In genomic region chr2:177551356-177551755, GRCh38 we compare ENCODE assay signal across 8 cellular contexts.
A peak's percentile ranks its signal among the peaks of the same experiment; 100 is the strongest.
DNase-seq lines count a peak whose midpoint lies in the region; ATAC-seq, FAIRE-seq and TF ChIP-seq lines count a peak whose summit lies in the region.
"Not testable (repeated sequence)": the region's sequence is repeated elsewhere in the genome, so short reads cannot be mapped to it uniquely, and the experiment has no call there.

No MANE protein-coding gene starts in this region.

- dilution Hi-C loops in mammary epithelial cell (cut with HindIII; ENCODE audit: low sequenced_read_pairs); endothelial cell of umbilical vein (cut with MboI; ENCODE audit: extremely low pct_ligation_motif_present, low sequenced_read_pairs): not testable (repeated sequence)

- not testable (repeated sequence) for H3K79me2 ChIP-seq in mammary epithelial cell (ENCODE audit: insufficient read depth, low read length); endothelial cell of umbilical vein (ENCODE audit: control insufficient read depth, insufficient read depth, low read length)

- H4K20me1 ChIP-seq in mammary epithelial cell (ENCODE audit: insufficient read depth, low read length); endothelial cell of umbilical vein (replicated peaks; ENCODE audit: control insufficient read depth, extremely low read depth, insufficient read depth, low read length): not testable (repeated sequence)

- not testable (repeated sequence) for H3K9me3 ChIP-seq in CD4-positive, CD25-positive, alpha-beta regulatory T cell (ENCODE audit: control insufficient read depth in 2 of 2, low read length in 2 of 2); mammary epithelial cell (replicated peaks; ENCODE audit: insufficient read depth, low read length); endothelial cell of umbilical vein (replicated peaks; ENCODE audit: control insufficient read depth, insufficient read depth, low read length)

- not testable (repeated sequence) for H3K36me3 Mint-ChIP-seq in CD4-positive, CD25-positive, alpha-beta regulatory T cell; T-helper 1 cell treated with Interleukin-12 subunit alpha and Interleukin-12 subunit beta and Interleukin-4 antibody, amounts not matched to agents 30 μg/mL and 1 μg/mL, for 36 hours (ENCODE audit: low read depth); activated T-cell treated with anti-CD3 and anti-CD28 coated beads, Interleukin-2, amount 50 U/mL, for 4 hours (ENCODE audit: insufficient read depth); naive B cell

- not testable (repeated sequence) for TF ChIP-seq CTCF in mammary epithelial cell (conservative IDR thresholded peaks at IDR 0.05 in 1 of 2, IDR thresholded peaks at IDR 0.05 in 1 of 2; ENCODE audit: extremely low read depth in 1 of 2, insufficient read depth in 1 of 2, low read depth in 1 of 2, low read length in 2 of 2); endothelial cell of umbilical vein (IDR thresholded peaks at IDR 0.05; ENCODE audit: extremely low read depth in 1 of 2, insufficient read depth in 1 of 2, low read depth in 1 of 2, low read length in 2 of 2)

- not testable (repeated sequence) for ATAC-seq in CD4-positive, CD25-positive, alpha-beta regulatory T cell (ENCODE audit: low read depth in 2 of 2); activated T-cell treated with anti-CD3 and anti-CD28 coated beads, Interleukin-2, amount 50 U/mL, for 4 hours; naive B cell (ENCODE audit: low read depth in 2 of 2)

- 93% methylated on average over 4 of the region's 4 CpGs for WGBS in mammary epithelial cell (ENCODE audit: low coverage, missing lambda C conversion rate)

- H3K9ac ChIP-seq in mammary epithelial cell (ENCODE audit: insufficient read depth, low read length), result not testable (repeated sequence)
- peak overlapping the region; percentile 18 for H3K9ac ChIP-seq in endothelial cell of umbilical vein (replicated peaks; ENCODE audit: extremely low read depth, insufficient read depth, low read length)

- not testable (repeated sequence) for H3K4me1 ChIP-seq in CD4-positive, CD25-positive, alpha-beta regulatory T cell (ENCODE audit: control insufficient read depth, insufficient read depth, low read length, poor library complexity, severe bottlenecking); mammary epithelial cell (ENCODE audit: insufficient read depth, low read length)
- peaks cover 43% of the 10 kb centered on the region for H3K4me1 ChIP-seq in endothelial cell of umbilical vein (ENCODE audit: control insufficient read depth, extremely low read depth, insufficient read depth, low read length)

- not testable (repeated sequence) for H3K4me2 ChIP-seq in mammary epithelial cell (ENCODE audit: insufficient read depth, low read depth, low read length); endothelial cell of umbilical vein (ENCODE audit: insufficient read depth, low read length)

- not testable (repeated sequence) for DNase-seq in CD4-positive, CD25-positive, alpha-beta regulatory T cell; H54 (ENCODE audit: insufficient read length, low spot score); activated T-cell treated with anti-CD3 and anti-CD28 coated beads, Interleukin-2, amount 50 U/mL, for 4 hours; mammary epithelial cell; naive B cell
- DNase-seq in endothelial cell of umbilical vein (ENCODE audit: low read depth, low spot score) (peak; percentile 36), pulmonary artery endothelial cell (ENCODE audit: low read depth, low spot score) (peak; percentile 60)

- BruUV-seq in mammary epithelial cell (replicated peaks; lab: Mats Ljungman, UMichigan), result TSS peak; percentile 24
- not testable (repeated sequence) for BruUV-seq in endothelial cell of umbilical vein (replicated peaks; lab: Mats Ljungman, UMichigan)

- not testable (repeated sequence) for H3K27me3 ChIP-seq in CD4-positive, CD25-positive, alpha-beta regulatory T cell (ENCODE audit: control insufficient read depth, insufficient read depth, low read length); mammary epithelial cell (ENCODE audit: insufficient read depth, low read length); endothelial cell of umbilical vein (ENCODE audit: control insufficient read depth in 2 of 2, insufficient read depth in 2 of 2, low read length in 2 of 2)

- not testable (repeated sequence) for H3K9me3 Mint-ChIP-seq in CD4-positive, CD25-positive, alpha-beta regulatory T cell; T-helper 1 cell treated with Interleukin-12 subunit alpha and Interleukin-12 subunit beta and Interleukin-4 antibody, amounts not matched to agents 30 μg/mL and 1 μg/mL, for 36 hours; activated T-cell treated with anti-CD3 and anti-CD28 coated beads, Interleukin-2, amount 50 U/mL, for 4 hours; naive B cell

- not testable (repeated sequence) for TF ChIP-seq POLR2A in H54 (IDR thresholded peaks at IDR 0.05; ENCODE audit: low read depth, low read length); endothelial cell of umbilical vein (IDR thresholded peaks at IDR 0.05; ENCODE audit: low read depth, low read length)

- POLR2A ChIA-PET in endothelial cell of umbilical vein (lab: Charles Lee), result not testable (repeated sequence)

- not testable (repeated sequence) for H3K27ac ChIP-seq in CD4-positive, CD25-positive, alpha-beta regulatory T cell (ENCODE audit: insufficient read depth, low read length, poor library complexity, severe bottlenecking); mammary epithelial cell (ENCODE audit: insufficient read depth, low read depth, low read length)
- peak overlapping the region; percentile 91 for H3K27ac ChIP-seq in endothelial cell of umbilical vein (ENCODE audit: insufficient read depth, low read depth, low read length)

- H3K9me1 ChIP-seq in endothelial cell of umbilical vein (replicated peaks; ENCODE audit: control insufficient read depth, extremely low read depth, insufficient read depth, low read length), result not testable (repeated sequence)

- peak overlapping the region in 2 of 3 donors; percentile 51 to 83 for H3K27ac Mint-ChIP-seq in CD4-positive, CD25-positive, alpha-beta regulatory T cell
- H3K27ac Mint-ChIP-seq in T-helper 1 cell treated with Interleukin-12 subunit alpha and Interleukin-12 subunit beta and Interleukin-4 antibody, amounts not matched to agents 30 μg/mL and 1 μg/mL, for 36 hours, result peak overlapping the region; percentile 41
- H3K27ac Mint-ChIP-seq in naive B cell, result peak overlapping the region in 4 of 6 donors; percentile 79 to 100 (median 82)

- intact Hi-C loops in mammary epithelial cell (cut with micrococcal nuclease) (loop anchor here (5.0 kb wide), 2 partner anchors 51 to 379 kb away; no protein-coding TSS in a partner anchor), endothelial cell of umbilical vein (cut with micrococcal nuclease) (loop anchor here (5.0 to 10.0 kb wide), 4 partner anchors 171 to 387 kb away; no protein-coding TSS in a partner anchor)

- H3K36me3 ChIP-seq in CD4-positive, CD25-positive, alpha-beta regulatory T cell (ENCODE audit: control insufficient read depth, insufficient read depth, low read length); mammary epithelial cell (ENCODE audit: insufficient read depth, low read length); endothelial cell of umbilical vein (ENCODE audit: control insufficient read depth in 2 of 2, extremely low read depth in 1 of 2, insufficient read depth in 2 of 2, low read length in 2 of 2): not testable (repeated sequence)

- peak overlapping the region; percentile 63 to 92 (median 74) for H3K4me3 Mint-ChIP-seq in CD4-positive, CD25-positive, alpha-beta regulatory T cell
- not testable (repeated sequence) for H3K4me3 Mint-ChIP-seq in T-helper 1 cell treated with Interleukin-12 subunit alpha and Interleukin-12 subunit beta and Interleukin-4 antibody, amounts not matched to agents 30 μg/mL and 1 μg/mL, for 36 hours
- peak overlapping the region; percentile 12 for H3K4me3 Mint-ChIP-seq in activated T-cell treated with anti-CD3 and anti-CD28 coated beads, Interleukin-2, amount 50 U/mL, for 4 hours
- peak overlapping the region; percentile 17 to 98 (median 52) for H3K4me3 Mint-ChIP-seq in naive B cell

- FAIRE-seq in H54 (lab: Jason Lieb, UNC) (peak; percentile 65), endothelial cell of umbilical vein (lab: Jason Lieb, UNC) (peak; percentile 89)

- CTCF ChIA-PET in mammary epithelial cell (lab: Charles Lee; ENCODE audit: low non-redundant PET) (interaction anchor here (0.6 kb wide), 1 partner anchor 292 kb away, joined by 3 read pairs; no protein-coding TSS in a partner anchor), endothelial cell of umbilical vein (lab: Charles Lee) (interaction anchor here (1.3 kb wide), 1 partner anchor 53 kb away, joined by 4 read pairs; no protein-coding TSS in a partner anchor)

- in situ Hi-C loops in mammary epithelial cell (cut with MboI; ENCODE audit: low sequenced_read_pairs in 2 of 2), result not testable (repeated sequence)

- H3K27me3 Mint-ChIP-seq in CD4-positive, CD25-positive, alpha-beta regulatory T cell; T-helper 1 cell treated with Interleukin-12 subunit alpha and Interleukin-12 subunit beta and Interleukin-4 antibody, amounts not matched to agents 30 μg/mL and 1 μg/mL, for 36 hours (ENCODE audit: low read depth); activated T-cell treated with anti-CD3 and anti-CD28 coated beads, Interleukin-2, amount 50 U/mL, for 4 hours (ENCODE audit: low read depth); naive B cell: not testable (repeated sequence)

- H3K4me3 ChIP-seq in CD4-positive, CD25-positive, alpha-beta regulatory T cell (ENCODE audit: low read depth, low read length); mammary epithelial cell (replicated peaks in 1 of 3; ENCODE audit: insufficient read depth in 1 of 3, low read depth in 2 of 3, low read length in 3 of 3); endothelial cell of umbilical vein (replicated peaks in 1 of 3; ENCODE audit: insufficient read depth in 1 of 3, low read depth in 1 of 3, low read length in 3 of 3): not testable (repeated sequence)

- H2AFZ ChIP-seq in mammary epithelial cell (ENCODE audit: low read depth, low read length); endothelial cell of umbilical vein (ENCODE audit: low read depth, low read length): not testable (repeated sequence)

- H3K4me1 Mint-ChIP-seq in CD4-positive, CD25-positive, alpha-beta regulatory T cell, result peaks cover 5 to 17% (median 11%) of the 10 kb centered on the region in 4 donors
- peaks cover 16% of the 10 kb centered on the region for H3K4me1 Mint-ChIP-seq in T-helper 1 cell treated with Interleukin-12 subunit alpha and Interleukin-12 subunit beta and Interleukin-4 antibody, amounts not matched to agents 30 μg/mL and 1 μg/mL, for 36 hours (ENCODE audit: low read depth)
- not testable (repeated sequence) for H3K4me1 Mint-ChIP-seq in activated T-cell treated with anti-CD3 and anti-CD28 coated beads, Interleukin-2, amount 50 U/mL, for 4 hours (ENCODE audit: low read depth)
- H3K4me1 Mint-ChIP-seq in naive B cell, result peaks cover 7 to 19% (median 9%) of the 10 kb centered on the region in 3 donors
